Comparison of ENCODE assay signal across 1 cellular context in the genomic region with DNA sequence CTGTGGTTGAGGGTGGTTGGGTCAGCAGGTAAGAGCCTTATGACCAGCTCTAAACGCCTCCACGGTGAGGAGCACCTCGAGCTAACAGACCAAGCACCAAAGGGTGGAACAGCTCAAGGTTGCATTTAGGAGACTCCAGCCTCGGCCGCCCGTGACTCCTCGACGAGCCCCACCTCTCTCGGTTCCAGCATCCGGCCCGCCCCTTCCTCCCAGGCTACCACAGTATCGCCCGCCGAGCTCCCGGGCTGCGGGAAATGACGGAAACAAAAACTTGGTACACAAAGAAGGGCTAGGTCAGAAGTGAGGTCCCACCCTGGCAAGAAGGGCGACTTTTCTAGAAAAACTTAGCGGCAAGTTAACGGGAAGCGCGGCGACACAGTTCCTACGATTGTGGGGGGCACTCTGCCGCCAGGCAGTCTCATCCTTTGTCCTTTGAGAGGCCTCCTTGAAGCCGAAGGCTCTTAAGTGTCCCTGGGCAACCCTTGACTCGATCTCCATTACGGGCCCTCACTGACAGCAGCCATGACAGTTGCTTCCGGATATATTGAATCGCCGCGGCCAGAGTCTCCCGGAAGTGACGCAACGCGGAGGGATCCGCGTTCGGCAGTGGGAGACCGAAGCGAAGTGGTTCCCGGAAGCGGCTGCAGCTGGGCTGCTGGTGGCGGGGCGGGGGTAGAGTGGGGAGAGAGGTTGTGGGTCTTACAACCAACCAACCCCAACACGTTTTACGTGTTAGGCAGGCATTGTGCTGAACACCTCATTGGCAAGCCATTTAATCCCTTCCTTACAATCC.
A peak's percentile ranks its signal among the peaks of the same experiment; 100 is the strongest.
TF ChIP-seq lines count a peak whose summit lies in the region.

No MANE protein-coding gene starts in this region.

TF ChIP-seq in SK-N-SH treated with all-trans-retinoic acid at 6 μM for 48 hours, 23 proteins besides CTCF, POLR2A, EP300 and RAD21 (continued from another document):
- TF ChIP-seq ESRRG (CRISPR knock-in tag; IDR thresholded peaks at IDR 0.05) (no peak), CSRNP3 (CRISPR knock-in tag; IDR thresholded peaks at IDR 0.05) (no peak), ZNF565 (CRISPR knock-in tag; conservative IDR thresholded peaks at IDR 0.05; ENCODE audit: low read depth) (peak; percentile 90)
- TF ChIP-seq, protein P1, sequence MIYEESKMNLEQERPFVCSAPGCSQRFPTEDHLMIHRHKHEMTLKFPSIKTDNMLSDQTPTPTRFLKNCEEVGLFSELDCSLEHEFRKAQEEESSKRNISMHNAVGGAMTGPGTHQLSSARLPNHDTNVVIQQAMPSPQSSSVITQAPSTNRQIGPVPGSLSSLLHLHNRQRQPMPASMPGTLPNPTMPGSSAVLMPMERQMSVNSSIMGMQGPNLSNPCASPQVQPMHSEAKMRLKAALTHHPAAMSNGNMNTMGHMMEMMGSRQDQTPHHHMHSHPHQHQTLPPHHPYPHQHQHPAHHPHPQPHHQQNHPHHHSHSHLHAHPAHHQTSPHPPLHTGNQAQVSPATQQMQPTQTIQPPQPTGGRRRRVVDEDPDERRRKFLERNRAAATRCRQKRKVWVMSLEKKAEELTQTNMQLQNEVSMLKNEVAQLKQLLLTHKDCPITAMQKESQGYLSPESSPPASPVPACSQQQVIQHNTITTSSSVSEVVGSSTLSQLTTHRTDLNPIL (CRISPR knock-in tag; IDR thresholded peaks at IDR 0.05; ENCODE audit: low read depth), result no peak
